14 cellular contexts compared by ENCODE assay signal in the genomic region with DNA sequence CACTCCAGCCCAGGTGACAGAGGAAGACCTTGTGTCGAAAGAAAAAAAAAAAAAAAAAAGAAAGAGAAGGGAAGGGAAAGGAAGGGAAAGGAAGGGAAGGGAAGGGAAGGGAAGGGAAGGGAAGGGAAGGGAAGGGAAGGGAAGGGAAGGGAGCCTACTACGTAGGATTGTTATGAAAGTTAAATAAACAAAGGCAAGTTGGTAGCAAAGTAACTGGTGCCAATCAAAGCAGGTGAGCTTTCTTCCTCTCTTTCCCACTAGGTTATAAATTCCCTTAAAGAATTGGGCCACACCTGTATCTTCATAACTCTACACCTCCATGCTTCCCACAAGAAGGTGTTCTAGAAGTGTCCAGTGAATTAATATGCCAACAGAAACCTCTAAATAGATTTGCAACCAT.
DNase-seq lines count a peak whose midpoint lies in the region; FAIRE-seq and TF ChIP-seq lines count a peak whose summit lies in the region.
"Had no signal": no experiment of that assay in that cellular context is flagged by ENCODE, and none has a peak within 500 bp of the region (broad histone marks: within the 10 kb centered on the region; RNA-seq: fewer than 3 reads in every experiment).

No MANE protein-coding gene starts in this region.

- peaks cover 23% of the 10 kb centered on the region for H3K36me3 Mint-ChIP-seq in activated CD4-positive, alpha-beta T cell treated with anti-CD3 and anti-CD28 coated beads, Interleukin-2, amount 10 ng/mL, durations not matched to agents 24 days and 14 days (ENCODE audit: low read depth)
- H3K36me3 Mint-ChIP-seq: CD14-positive monocyte had no signal

- peak overlapping the region; percentile 64 for H3K4me3 Mint-ChIP-seq in activated CD4-positive, alpha-beta T cell treated with anti-CD3 and anti-CD28 coated beads, Interleukin-2, amount 10 ng/mL, durations not matched to agents 24 days and 14 days
- H3K4me3 Mint-ChIP-seq: CD14-positive monocyte had no signal

- DNase-seq in activated CD4-positive, alpha-beta T cell treated with anti-CD3 and anti-CD28 coated beads, Interleukin-2, amount 10 ng/mL, durations not matched to agents 24 days and 14 days: no peak
- no peak for DNase-seq in activated CD4-positive, alpha-beta T cell treated with anti-CD3 and anti-CD28 coated beads, Interleukin-2, amount 50 U/mL, for 48 hours
- no peak for DNase-seq in Peyer's patch
- no peak for DNase-seq in small intestine
- DNase-seq in DMS153 (lab: John Stamatoyannopoulos, UW): no peak
- no peak for DNase-seq in midbrain (lab: John Stamatoyannopoulos, UW)
- DNase-seq in NCI-H345 treated with DMSO at 0.1 percent for 48 hours (lab: John Stamatoyannopoulos, UW; ENCODE audit: unreplicated experiment): no peak
- DNase-seq: amniotic stem cell; NCI-H1694 treated with DMSO at 0.1 percent for 48 hours; stimulated activated CD4-positive, alpha-beta T cell treated with anti-CD3 and anti-CD28 coated beads, Interleukin-1b, Interleukin-23, amount 100 ng/mL, for 48 hours; trophoblast cell had no signal

- FAIRE-seq in small intestine (lab: Jason Lieb, UNC): no peak
- FAIRE-seq: A204.1 had no signal

- peaks cover 65% of the 10 kb centered on the region for H3K4me1 Mint-ChIP-seq in activated CD4-positive, alpha-beta T cell treated with anti-CD3 and anti-CD28 coated beads, Interleukin-2, amount 10 ng/mL, durations not matched to agents 24 days and 14 days

- H3K4me3 ChIP-seq in Peyer's patch (no peak overlapping the region), duodenal mucosa (ENCODE audit: low read depth in 1 of 2, low read length in 2 of 2) (no peak overlapping the region), small intestine (ENCODE audit: low read depth in 1 of 2, low read length in 2 of 2) (no peak overlapping the region)

- WGBS in small intestine, 3 donors: 20 to 78% (median 70%) methylated on average over 2 of the region's 2 CpGs

- TF ChIP-seq POLR2A in Peyer's patch (IDR thresholded peaks at IDR 0.05): no peak

- H3K36me3 ChIP-seq in Peyer's patch (no peaks in the 10 kb centered on the region), duodenal mucosa (ENCODE audit: control insufficient read depth in 1 of 2, insufficient read depth in 2 of 2, low read length in 2 of 2) (peaks cover 0 to under 1% of the 10 kb centered on the region in 2 donors), small intestine (ENCODE audit: control insufficient read depth in 2 of 2, insufficient read depth in 2 of 2, low read length in 2 of 2) (no peaks in the 10 kb centered on the region)

- no peaks in the 10 kb centered on the region for H3K9me3 ChIP-seq in Peyer's patch
- no peaks in the 10 kb centered on the region for H3K9me3 ChIP-seq in duodenal mucosa (ENCODE audit: control insufficient read depth in 1 of 2, low read length in 2 of 2)
- H3K9me3 ChIP-seq in small intestine (ENCODE audit: control insufficient read depth, low read depth): no peaks in the 10 kb centered on the region

- H3K4me1 ChIP-seq in Peyer's patch (peaks cover 0 to 40% (median 17%) of the 10 kb centered on the region in 4 donors), duodenal mucosa (ENCODE audit: control insufficient read depth in 1 of 2, insufficient read depth in 2 of 2, low read length in 2 of 2) (peaks cover 30 to 35% of the 10 kb centered on the region in 2 donors), small intestine (ENCODE audit: control insufficient read depth in 2 of 2, insufficient read depth in 1 of 2, low read depth in 1 of 2, low read length in 1 of 2) (peaks cover 10 to 11% of the 10 kb centered on the region in 2 donors)

- H3K9me3 Mint-ChIP-seq in activated CD4-positive, alpha-beta T cell treated with anti-CD3 and anti-CD28 coated beads, Interleukin-2, amount 10 ng/mL, durations not matched to agents 24 days and 14 days: peaks cover 4% of the 10 kb centered on the region

- no peak overlapping the region for H3K9ac ChIP-seq in duodenal mucosa (ENCODE audit: low read depth in 1 of 2, low read length in 2 of 2)

- intact Hi-C loops in activated CD4-positive, alpha-beta T cell treated with anti-CD3 and anti-CD28 coated beads, Interleukin-2, amount 10 ng/mL, durations not matched to agents 24 days and 14 days (cut with micrococcal nuclease): no loop called here

- no peaks in the 10 kb centered on the region for H3K27me3 Mint-ChIP-seq in activated CD4-positive, alpha-beta T cell treated with anti-CD3 and anti-CD28 coated beads, Interleukin-2, amount 10 ng/mL, durations not matched to agents 24 days and 14 days

- peak overlapping the region; percentile 89 for H3K27ac Mint-ChIP-seq in activated CD4-positive, alpha-beta T cell treated with anti-CD3 and anti-CD28 coated beads, Interleukin-2, amount 10 ng/mL, durations not matched to agents 24 days and 14 days

- H3K27ac ChIP-seq in Peyer's patch (peak overlapping the region in 3 of 4 donors; percentile 83 to 90 (median 87)), duodenal mucosa (ENCODE audit: low read depth, low read length) (peak overlapping the region; percentile 53), small intestine (ENCODE audit: low read depth in 1 of 2, low read length in 1 of 2) (peak overlapping the region; percentile 75 to 88)

- TF ChIP-seq CTCF in Peyer's patch (IDR thresholded peaks at IDR 0.05): no peak

- no peaks in the 10 kb centered on the region for H3K27me3 ChIP-seq in Peyer's patch
- H3K27me3 ChIP-seq in duodenal mucosa (ENCODE audit: control insufficient read depth in 1 of 2, insufficient read depth in 2 of 2, low read length in 2 of 2): no peaks in the 10 kb centered on the region
- H3K27me3 ChIP-seq in small intestine (ENCODE audit: control insufficient read depth in 2 of 2, insufficient read depth in 2 of 2, low read length in 2 of 2): no peaks in the 10 kb centered on the region
